7 cellular contexts compared by ENCODE assay signal in genomic region chr3:169813757-169814517, GRCh38. TPM values are rescaled to one million over a fixed set of nuclear protein-coding genes. Genes with fewer than 3 reads are reported as not detected.
A peak's percentile ranks its signal among the peaks of the same experiment; 100 is the strongest.
DNase-seq lines count a peak whose midpoint lies in the region; ATAC-seq, FAIRE-seq and TF ChIP-seq lines count a peak whose summit lies in the region.

No MANE protein-coding gene starts in this region.

- peaks cover 15% of the 10 kb centered on the region for H3K4me1 ChIP-seq in endothelial cell of umbilical vein (ENCODE audit: control insufficient read depth, extremely low read depth, insufficient read depth, low read length)
- no peaks in the 10 kb centered on the region for H3K4me1 ChIP-seq in parathyroid adenoma

- no peak overlapping the region for H3K9ac ChIP-seq in endothelial cell of umbilical vein (replicated peaks; ENCODE audit: extremely low read depth, insufficient read depth, low read length)
- H3K9ac ChIP-seq in parathyroid adenoma, result no peak overlapping the region

- H2AFZ ChIP-seq in endothelial cell of umbilical vein (ENCODE audit: low read depth, low read length) (peak overlapping the region; percentile 95), parathyroid adenoma (peak overlapping the region; percentile 1)

- H3K9me3 ChIP-seq in endothelial cell of umbilical vein (replicated peaks; ENCODE audit: control insufficient read depth, insufficient read depth, low read length) (peaks cover 4% of the 10 kb centered on the region), parathyroid adenoma (ENCODE audit: control insufficient read depth, low read length) (no peaks in the 10 kb centered on the region)

- H3K79me2 ChIP-seq in endothelial cell of umbilical vein (ENCODE audit: control insufficient read depth, insufficient read depth, low read length), result no peaks in the 10 kb centered on the region
- no peaks in the 10 kb centered on the region for H3K79me2 ChIP-seq in parathyroid adenoma

- no peak for FAIRE-seq in endothelial cell of umbilical vein (lab: Jason Lieb, UNC)

- POLR2A ChIA-PET in endothelial cell of umbilical vein (lab: Charles Lee), result no interaction called here

- no peaks in the 10 kb centered on the region for H3K36me3 ChIP-seq in endothelial cell of umbilical vein (ENCODE audit: control insufficient read depth in 2 of 2, extremely low read depth in 1 of 2, insufficient read depth in 2 of 2, low read length in 2 of 2)
- H3K36me3 ChIP-seq in parathyroid adenoma (ENCODE audit: control insufficient read depth, insufficient read depth, low read length), result no peaks in the 10 kb centered on the region

- ATAC-seq in GM18519 (IDR thresholded peaks at IDR 0.05; ENCODE audit: low FRiP score, unreplicated experiment) (peak; percentile 93), HG02885 (IDR thresholded peaks at IDR 0.05; ENCODE audit: poor library complexity, unreplicated experiment) (peak; percentile 86)

- TF ChIP-seq CTCF in endothelial cell of umbilical vein (IDR thresholded peaks at IDR 0.05; ENCODE audit: extremely low read depth in 1 of 2, insufficient read depth in 1 of 2, low read depth in 1 of 2, low read length in 2 of 2) (peak in 1 of 2 donors; percentile 59), parathyroid adenoma (IDR thresholded peaks at IDR 0.05) (no peak)

- H3K27me3 ChIP-seq in endothelial cell of umbilical vein (ENCODE audit: control insufficient read depth in 2 of 2, insufficient read depth in 2 of 2, low read length in 2 of 2), result peaks cover 3 to 8% of the 10 kb centered on the region in 2 experiments
- H3K27me3 ChIP-seq in parathyroid adenoma (ENCODE audit: control insufficient read depth, insufficient read depth, low read length), result no peaks in the 10 kb centered on the region

- peak; percentile 82 for DNase-seq in NCI-H2107 (lab: John Stamatoyannopoulos, UW)
- peak; percentile 60 to 76 for DNase-seq in activated CD4-positive, alpha-beta T cell treated with anti-CD3 and anti-CD28 coated beads, Interleukin-2, amount 50 U/mL, for 48 hours
- peak; percentile 28 for DNase-seq in endothelial cell of umbilical vein (ENCODE audit: low read depth, low spot score)
- no peak for DNase-seq in AG20443 (ENCODE audit: low spot score)

- dilution Hi-C loops in endothelial cell of umbilical vein (cut with MboI; ENCODE audit: extremely low pct_ligation_motif_present, low sequenced_read_pairs), result no loop called here

- CTCF ChIA-PET in endothelial cell of umbilical vein (lab: Charles Lee), result no interaction called here

- H3K9me1 ChIP-seq in endothelial cell of umbilical vein (replicated peaks; ENCODE audit: control insufficient read depth, extremely low read depth, insufficient read depth, low read length), result no peaks in the 10 kb centered on the region

- intact Hi-C loops in endothelial cell of umbilical vein (cut with micrococcal nuclease), result loop anchor here (2.0 kb wide), 1 partner anchor 41 kb away; the partner anchor contains the start of gene MYNN

- BruUV-seq in endothelial cell of umbilical vein (replicated peaks; lab: Mats Ljungman, UMichigan), result no TSS peak

- peak overlapping the region; percentile 4 to 48 (median 44) for H3K4me3 ChIP-seq in endothelial cell of umbilical vein (replicated peaks in 1 of 3; ENCODE audit: insufficient read depth in 1 of 3, low read depth in 1 of 3, low read length in 3 of 3)
- no peak overlapping the region for H3K4me3 ChIP-seq in parathyroid adenoma (ENCODE audit: low read depth, low read length)

- TF ChIP-seq POLR2A in endothelial cell of umbilical vein (IDR thresholded peaks at IDR 0.05; ENCODE audit: low read depth, low read length), result no peak

- peak overlapping the region; percentile 74 for H3K4me2 ChIP-seq in endothelial cell of umbilical vein (ENCODE audit: insufficient read depth, low read length)
- no peak overlapping the region for H3K4me2 ChIP-seq in parathyroid adenoma (ENCODE audit: low read length)

- no peak overlapping the region for H3K27ac ChIP-seq in endothelial cell of umbilical vein (ENCODE audit: insufficient read depth, low read depth, low read length)
- no peak overlapping the region for H3K27ac ChIP-seq in parathyroid adenoma

- no peaks in the 10 kb centered on the region for H4K20me1 ChIP-seq in endothelial cell of umbilical vein (replicated peaks; ENCODE audit: control insufficient read depth, extremely low read depth, insufficient read depth, low read length)

TF ChIP-seq in endothelial cell of umbilical vein, 7 proteins besides CTCF, POLR2A, EP300 and RAD21:
- peak; percentile 16 for TF ChIP-seq MAX (IDR thresholded peaks at IDR 0.05; ENCODE audit: insufficient read depth, insufficient read length)
- no peak for TF ChIP-seq FOS (IDR thresholded peaks at IDR 0.05; ENCODE audit: borderline replicate concordance, insufficient read depth, low read length)

RNA-seq across cellular contexts. Expression of gene LRRC34, which starts 1.2 kb away (rescaled TPM):
- 2.4 and 2.5 TPM in 2 replicates for total RNA-seq in endothelial cell of umbilical vein
- 0.59 and 0.72 TPM in 2 replicates for polyA plus RNA-seq in endothelial cell of umbilical vein
- polyA plus RNA-seq in endothelial cell of umbilical vein (2011; cell fraction: cytosol; rRNA removed), result 0.83 and 1.0 TPM in 2 replicates
- polyA plus RNA-seq in endothelial cell of umbilical vein (2011; cell fraction: nucleus; rRNA removed), result 1.7 and 2.1 TPM in 2 replicates
- 1.1 and 1.8 TPM in 2 replicates for polyA plus RNA-seq in endothelial cell of umbilical vein (2012)
- 0.42 and 1.4 TPM in 2 replicates for polyA minus RNA-seq in endothelial cell of umbilical vein
- polyA minus RNA-seq in endothelial cell of umbilical vein (2011; cell fraction: cytosol; rRNA and poly(A)+ RNA removed), result not detected
- polyA minus RNA-seq in endothelial cell of umbilical vein (2011; cell fraction: nucleus; rRNA and poly(A)+ RNA removed), result 1.3 and 1.7 TPM in 2 replicates

RNA-seq across cellular contexts. Expression of gene LRRIQ4, which starts 1.3 kb away (rescaled TPM):
- not detected in 2 replicates for total RNA-seq in endothelial cell of umbilical vein
- polyA plus RNA-seq in endothelial cell of umbilical vein, result 0.04 TPM in 1 of 2 replicates, not detected in the other
- polyA plus RNA-seq in endothelial cell of umbilical vein (2011; cell fraction: cytosol; rRNA removed), result 0.03 TPM in 1 of 2 replicates, not detected in the other
- not detected in 2 replicates for polyA plus RNA-seq in endothelial cell of umbilical vein (2011; cell fraction: nucleus; rRNA removed)
- polyA plus RNA-seq in endothelial cell of umbilical vein (2012), result not detected in 2 replicates
- polyA minus RNA-seq in endothelial cell of umbilical vein, result not detected in 2 replicates
- not detected for polyA minus RNA-seq in endothelial cell of umbilical vein (2011; cell fraction: cytosol; rRNA and poly(A)+ RNA removed)
- not detected in 2 replicates for polyA minus RNA-seq in endothelial cell of umbilical vein (2011; cell fraction: nucleus; rRNA and poly(A)+ RNA removed)

RNA-seq across cellular contexts. Expression of gene MYNN, which starts 40.7 kb away (rescaled TPM):
- 11.7 and 12.7 TPM in 2 replicates for total RNA-seq in endothelial cell of umbilical vein
- polyA plus RNA-seq in endothelial cell of umbilical vein, result 5.5 and 7.1 TPM in 2 replicates
- 10.6 and 11.2 TPM in 2 replicates for polyA plus RNA-seq in endothelial cell of umbilical vein (2011; cell fraction: cytosol; rRNA removed)
- 18.9 and 25.3 TPM in 2 replicates for polyA plus RNA-seq in endothelial cell of umbilical vein (2011; cell fraction: nucleus; rRNA removed)
- polyA plus RNA-seq in endothelial cell of umbilical vein (2012), result 11.7 and 12.4 TPM in 2 replicates
- polyA minus RNA-seq in endothelial cell of umbilical vein, result 11.0 and 12.7 TPM in 2 replicates
- 10.3 TPM for polyA minus RNA-seq in endothelial cell of umbilical vein (2011; cell fraction: cytosol; rRNA and poly(A)+ RNA removed)
- polyA minus RNA-seq in endothelial cell of umbilical vein (2011; cell fraction: nucleus; rRNA and poly(A)+ RNA removed), result 17.5 and 24.7 TPM in 2 replicates

RNA-seq across cellular contexts. Expression of gene ACTRT3, which starts 44.6 kb away (rescaled TPM):
- 3.3 and 5.1 TPM in 2 replicates for total RNA-seq in endothelial cell of umbilical vein
- 2.1 and 2.6 TPM in 2 replicates for polyA plus RNA-seq in endothelial cell of umbilical vein
- 1.7 and 2.3 TPM in 2 replicates for polyA plus RNA-seq in endothelial cell of umbilical vein (2011; cell fraction: cytosol; rRNA removed)
- polyA plus RNA-seq in endothelial cell of umbilical vein (2011; cell fraction: nucleus; rRNA removed), result 1.1 and 1.4 TPM in 2 replicates
- polyA plus RNA-seq in endothelial cell of umbilical vein (2012), result 2.6 and 3.3 TPM in 2 replicates
- 3.6 and 3.9 TPM in 2 replicates for polyA minus RNA-seq in endothelial cell of umbilical vein
- 2.4 TPM for polyA minus RNA-seq in endothelial cell of umbilical vein (2011; cell fraction: cytosol; rRNA and poly(A)+ RNA removed)
- polyA minus RNA-seq in endothelial cell of umbilical vein (2011; cell fraction: nucleus; rRNA and poly(A)+ RNA removed), result 0.77 and 1.1 TPM in 2 replicates

RNA-seq across cellular contexts. Expression of gene TERC, which starts 49.1 kb away (rescaled TPM):
- total RNA-seq in endothelial cell of umbilical vein, result 6.1 and 10.0 TPM in 2 replicates
- 2.6 TPM in 2 replicates for polyA plus RNA-seq in endothelial cell of umbilical vein
- polyA plus RNA-seq in endothelial cell of umbilical vein (2011; cell fraction: cytosol; rRNA removed), result 0.37 and 1.4 TPM in 2 replicates
- polyA plus RNA-seq in endothelial cell of umbilical vein (2011; cell fraction: nucleus; rRNA removed), result 3.4 and 3.7 TPM in 2 replicates
- 1.3 TPM in 1 of 2 replicates, not detected in the other for polyA plus RNA-seq in endothelial cell of umbilical vein (2012)
- 5.8 and 15.0 TPM in 2 replicates for polyA minus RNA-seq in endothelial cell of umbilical vein
- 291 TPM for polyA minus RNA-seq in endothelial cell of umbilical vein (2011; cell fraction: cytosol; rRNA and poly(A)+ RNA removed)
- polyA minus RNA-seq in endothelial cell of umbilical vein (2011; cell fraction: nucleus; rRNA and poly(A)+ RNA removed), result 76.2 and 98.7 TPM in 2 replicates
